Comparison of ENCODE assay signal across 20 cellular contexts in genomic region chr12:1582709-1583050, GRCh38. TPM values are rescaled to one million over a fixed set of nuclear protein-coding genes. Genes with fewer than 3 reads are reported as not detected.
"Had no signal": no experiment of that assay in that cellular context is flagged by ENCODE, and none has a peak within 500 bp of the region (broad histone marks: within the 10 kb centered on the region; RNA-seq: fewer than 3 reads in every experiment).

No MANE protein-coding gene starts in this region.

- H3K27ac Mint-ChIP-seq: activated CD4-positive, alpha-beta T cell treated with anti-CD3 and anti-CD28 coated beads, Interleukin-2, amount 10 ng/mL, durations not matched to agents 24 days and 14 days; activated CD8-positive, alpha-beta memory T cell treated with anti-CD3 and anti-CD28 coated beads, Interleukin-2, amount 10 ng/mL, durations not matched to agents 7 days and 5 days; activated CD8-positive, alpha-beta T cell treated with anti-CD3 and anti-CD28 coated beads for 36 hours; activated naive CD4-positive, alpha-beta T cell treated with anti-CD3 and anti-CD28 coated beads, Interleukin-2, amount 10 ng/mL, durations not matched to agents 7 days and 5 days; mesothelial cell of epicardium had no signal

- H3K4me3 Mint-ChIP-seq: activated CD4-positive, alpha-beta T cell treated with anti-CD3 and anti-CD28 coated beads, Interleukin-2, amount 10 ng/mL, durations not matched to agents 24 days and 14 days; activated CD8-positive, alpha-beta memory T cell treated with anti-CD3 and anti-CD28 coated beads, Interleukin-2, amount 10 ng/mL, durations not matched to agents 7 days and 5 days; activated CD8-positive, alpha-beta T cell treated with anti-CD3 and anti-CD28 coated beads for 36 hours; activated naive CD4-positive, alpha-beta T cell treated with anti-CD3 and anti-CD28 coated beads, Interleukin-2, amount 10 ng/mL, durations not matched to agents 7 days and 5 days; mesothelial cell of epicardium had no signal

- DNase-seq: activated CD4-positive, alpha-beta T cell treated with anti-CD3 and anti-CD28 coated beads, Interleukin-2, amount 10 ng/mL, durations not matched to agents 24 days and 14 days; activated CD8-positive, alpha-beta memory T cell treated with anti-CD3 and anti-CD28 coated beads, Interleukin-2, amount 10 ng/mL, durations not matched to agents 7 days and 5 days; activated CD8-positive, alpha-beta T cell treated with anti-CD3 and anti-CD28 coated beads for 36 hours; activated effector memory CD4-positive, alpha-beta T cell treated with anti-CD3 and anti-CD28 coated beads, Interleukin-2, amount 50 U/mL, for 16 hours; activated naive CD4-positive, alpha-beta T cell treated with anti-CD3 and anti-CD28 coated beads, Interleukin-2, amount 10 ng/mL, durations not matched to agents 7 days and 5 days; activated T-cell treated with anti-CD3 and anti-CD28 coated beads for 4 hours; cortex of kidney; left colon; naive thymus-derived CD8-positive, alpha-beta T cell; pancreas; spleen; stimulated activated CD4-positive, alpha-beta T cell treated with anti-CD3 and anti-CD28 coated beads, Interleukin-4, amount 100 ng/mL, for 24 hours; stimulated activated naive CD4-positive, alpha-beta T cell treated with Interleukin-2 at 50 U/mL for 16 hours; thyroid gland; upper lobe of right lung had no signal

- H3K4me1 ChIP-seq: upper lobe of right lung had no signal

- H3K9me3 ChIP-seq: pancreas, psoas muscle, right atrium auricular region, spleen, thyroid gland, upper lobe of right lung had no signal

- H3K36me3 ChIP-seq: pancreas, right atrium auricular region, thyroid gland, upper lobe of right lung had no signal

- H3K27ac ChIP-seq: epithelial cell of prostate, pancreas, psoas muscle, right atrium auricular region, spleen, thyroid gland, upper lobe of right lung had no signal

- H3K27me3 Mint-ChIP-seq: activated CD4-positive, alpha-beta T cell treated with anti-CD3 and anti-CD28 coated beads, Interleukin-2, amount 10 ng/mL, durations not matched to agents 24 days and 14 days; activated CD8-positive, alpha-beta memory T cell treated with anti-CD3 and anti-CD28 coated beads, Interleukin-2, amount 10 ng/mL, durations not matched to agents 7 days and 5 days; activated CD8-positive, alpha-beta T cell treated with anti-CD3 and anti-CD28 coated beads for 36 hours; naive thymus-derived CD8-positive, alpha-beta T cell had no signal

- H3K36me3 Mint-ChIP-seq: mesothelial cell of epicardium had no signal

- H3K9me3 Mint-ChIP-seq: activated CD4-positive, alpha-beta T cell treated with anti-CD3 and anti-CD28 coated beads, Interleukin-2, amount 10 ng/mL, durations not matched to agents 24 days and 14 days; activated CD8-positive, alpha-beta T cell treated with anti-CD3 and anti-CD28 coated beads for 36 hours; activated naive CD4-positive, alpha-beta T cell treated with anti-CD3 and anti-CD28 coated beads, Interleukin-2, amount 10 ng/mL, durations not matched to agents 7 days and 5 days; mesothelial cell of epicardium; naive thymus-derived CD8-positive, alpha-beta T cell had no signal

- H3K4me3 ChIP-seq: lung, right atrium auricular region, thyroid gland, upper lobe of right lung had no signal

- H3K27me3 ChIP-seq: pancreas, right atrium auricular region, spleen, thyroid gland, upper lobe of right lung had no signal

RNA-seq across cellular contexts. Expression of gene WNT5B, which starts 46.4 kb away (rescaled TPM):
- total RNA-seq: activated CD8-positive, alpha-beta T cell treated with anti-CD3 and anti-CD28 coated beads for 36 hours; naive thymus-derived CD8-positive, alpha-beta T cell had no signal
